Comparison of ENCODE assay signal across 15 cellular contexts in the genomic region with DNA sequence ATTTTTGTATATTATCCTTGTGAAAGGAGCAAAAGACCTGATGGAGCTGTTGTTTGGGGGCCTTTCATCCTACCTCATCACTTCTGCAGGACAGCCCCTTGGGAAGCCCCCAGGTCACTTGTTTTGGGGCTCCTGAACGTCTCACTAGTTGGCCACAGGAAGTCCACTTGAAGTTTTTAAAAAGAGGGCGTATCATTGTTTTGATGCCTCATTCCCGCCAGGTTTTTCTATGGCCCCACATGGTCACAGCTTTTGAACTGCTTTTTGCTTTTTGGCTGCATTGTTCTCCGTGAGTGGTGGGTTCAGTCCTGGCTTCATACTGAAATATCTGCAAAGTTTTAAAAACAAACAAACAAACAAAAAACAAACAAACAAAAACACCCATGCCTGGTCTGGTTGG.
DNase-seq lines count a peak whose midpoint lies in the region; ATAC-seq and TF ChIP-seq lines count a peak whose summit lies in the region.
"Had no signal": no experiment of that assay in that cellular context is flagged by ENCODE, and none has a peak within 500 bp of the region (broad histone marks: within the 10 kb centered on the region; RNA-seq: fewer than 3 reads in every experiment).

No MANE protein-coding gene starts in this region.

- 84 to 89% (median 87%) methylated on average over 4 of the region's 4 CpGs for WGBS in stomach, 5 donors

- ATAC-seq in activated CD8-positive, alpha-beta memory T cell treated with anti-CD3 and anti-CD28 coated beads, Interleukin-2, amount 10 ng/mL, durations not matched to agents 7 days and 5 days = no peak
- ATAC-seq in GM18870 (IDR thresholded peaks at IDR 0.05; ENCODE audit: unreplicated experiment) = no peak

- H3K9me3 ChIP-seq in OCI-LY3 (ENCODE audit: insufficient read depth, low read length) (no peaks in the 10 kb centered on the region), stomach (no peaks in the 10 kb centered on the region)
- H3K9me3 ChIP-seq: HAP-1 had no signal

- H2AFZ ChIP-seq in OCI-LY3 (ENCODE audit: low read depth, low read length) = no peak overlapping the region

- H3K27ac ChIP-seq in OCI-LY3 (ENCODE audit: low read length) (no peak overlapping the region), stomach (no peak overlapping the region)
- H3K27ac ChIP-seq: C4-2B had no signal

- H3K27me3 ChIP-seq in OCI-LY3 (ENCODE audit: low read depth, low read length) (no peaks in the 10 kb centered on the region), stomach (no peaks in the 10 kb centered on the region)

- H3K4me2 ChIP-seq in OCI-LY3 (ENCODE audit: low read length) = peak overlapping the region; percentile 42

- H3K79me2 ChIP-seq in OCI-LY3 (ENCODE audit: low read length) = no peaks in the 10 kb centered on the region

- no peak overlapping the region for H3K9ac ChIP-seq in OCI-LY3 (ENCODE audit: low read length)

- H3K4me1 ChIP-seq in OCI-LY3 (ENCODE audit: low read length) (peaks cover 19% of the 10 kb centered on the region), stomach (peaks cover 0 to 14% (median 6%) of the 10 kb centered on the region in 4 donors)

- peak overlapping the region; percentile 46 for H3K27ac Mint-ChIP-seq in activated CD8-positive, alpha-beta memory T cell treated with anti-CD3 and anti-CD28 coated beads, Interleukin-2, amount 10 ng/mL, durations not matched to agents 7 days and 5 days
- H3K27ac Mint-ChIP-seq: CD4-positive, alpha-beta memory T cell had no signal

- no peaks in the 10 kb centered on the region for H3K9me3 Mint-ChIP-seq in activated CD8-positive, alpha-beta memory T cell treated with anti-CD3 and anti-CD28 coated beads, Interleukin-2, amount 10 ng/mL, durations not matched to agents 7 days and 5 days (ENCODE audit: low read depth)

- no peaks in the 10 kb centered on the region for H4K20me1 ChIP-seq in OCI-LY3 (ENCODE audit: insufficient read depth, low read length)

- no peak for TF ChIP-seq EP300 in stomach (IDR thresholded peaks at IDR 0.05)

- H3K4me3 Mint-ChIP-seq in activated CD8-positive, alpha-beta memory T cell treated with anti-CD3 and anti-CD28 coated beads, Interleukin-2, amount 10 ng/mL, durations not matched to agents 7 days and 5 days = no peak overlapping the region
- H3K4me3 Mint-ChIP-seq: CD4-positive, alpha-beta memory T cell had no signal

- no peak overlapping the region for H3K4me3 ChIP-seq in GM12865 (ENCODE audit: low read depth, low read length)
- no peak overlapping the region for H3K4me3 ChIP-seq in OCI-LY3 (ENCODE audit: low read length)
- H3K4me3 ChIP-seq in stomach = no peak overlapping the region
- H3K4me3 ChIP-seq: HAP-1 had no signal

- no peak for TF ChIP-seq POLR2A in stomach (IDR thresholded peaks at IDR 0.05)

- H3K36me3 ChIP-seq in OCI-LY3 (replicated peaks; ENCODE audit: low read depth, low read length) = no peaks in the 10 kb centered on the region
- no peaks in the 10 kb centered on the region for H3K36me3 ChIP-seq in stomach
- H3K36me3 ChIP-seq: HAP-1 had no signal

- intact Hi-C loops in stomach (cut with DNase I; ENCODE audit: low total_unique reads) = no loop called here

- peaks cover 4% of the 10 kb centered on the region for H3K36me3 Mint-ChIP-seq in activated CD8-positive, alpha-beta memory T cell treated with anti-CD3 and anti-CD28 coated beads, Interleukin-2, amount 10 ng/mL, durations not matched to agents 7 days and 5 days

- DNase-seq in activated CD8-positive, alpha-beta memory T cell treated with anti-CD3 and anti-CD28 coated beads, Interleukin-2, amount 10 ng/mL, durations not matched to agents 7 days and 5 days = no peak
- DNase-seq in activated CD8-positive, alpha-beta memory T cell treated with anti-CD3 and anti-CD28 coated beads, Interleukin-2, amount 50 U/mL, for 48 hours = no peak
- DNase-seq in GM12865 (ENCODE audit: low read depth) = peak; percentile 34
- no peak for DNase-seq in NCI-H446 (lab: John Stamatoyannopoulos, UW)
- DNase-seq in stomach = no peak
- DNase-seq: ACHN; CD4-positive, alpha-beta memory T cell; DMS79; EL; IMR-90; KBM-7 had no signal

- H3K27me3 Mint-ChIP-seq in activated CD8-positive, alpha-beta memory T cell treated with anti-CD3 and anti-CD28 coated beads, Interleukin-2, amount 10 ng/mL, durations not matched to agents 7 days and 5 days = no peaks in the 10 kb centered on the region
- H3K27me3 Mint-ChIP-seq: CD4-positive, alpha-beta memory T cell had no signal

- CTCF ChIA-PET in activated CD8-positive, alpha-beta memory T cell treated with anti-CD3 and anti-CD28 coated beads, Interleukin-2, amount 10 ng/mL, durations not matched to agents 7 days and 5 days (lab: Charles Lee) = interaction anchor here (1.0 to 3.1 kb wide), 3 partner anchors 11 to 23 kb away, joined by 3 to 10 read pairs (median 8); no protein-coding TSS in a partner anchor

- TF ChIP-seq CTCF in GM12865 (IDR thresholded peaks at IDR 0.05; ENCODE audit: insufficient read depth, low read depth, low read length, missing control alignments) (no peak), OCI-LY3 (IDR thresholded peaks at IDR 0.05; ENCODE audit: low read depth, low read length) (no peak), stomach (IDR thresholded peaks at IDR 0.05) (no peak)

- peaks cover 60% of the 10 kb centered on the region for H3K4me1 Mint-ChIP-seq in activated CD8-positive, alpha-beta memory T cell treated with anti-CD3 and anti-CD28 coated beads, Interleukin-2, amount 10 ng/mL, durations not matched to agents 7 days and 5 days
